In the genomic region with DNA sequence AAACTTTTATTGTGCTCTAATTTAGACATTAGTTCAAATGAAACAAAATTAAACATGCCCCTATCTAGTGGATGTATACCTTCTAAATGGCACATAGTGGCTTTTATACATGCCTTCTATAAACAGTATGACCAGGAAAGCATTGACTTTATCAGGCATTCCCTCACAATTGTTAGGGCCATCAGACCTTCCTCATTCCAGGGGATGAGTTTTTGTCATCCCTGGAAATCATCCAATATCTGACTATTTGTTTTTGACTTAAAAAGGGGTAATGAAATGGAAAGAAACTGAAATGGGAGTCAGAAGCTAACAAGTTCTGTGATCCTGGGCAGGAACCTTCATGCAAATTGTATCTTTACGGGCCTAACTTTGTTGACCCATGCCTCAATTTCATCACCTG, we compare ENCODE assay signal across 20 cellular contexts. TPM values are rescaled to one million over a fixed set of nuclear protein-coding genes. Genes with fewer than 3 reads are reported as not detected.
"Had no signal": no experiment of that assay in that cellular context is flagged by ENCODE, and none has a peak within 500 bp of the region (broad histone marks: within the 10 kb centered on the region; RNA-seq: fewer than 3 reads in every experiment).

No MANE protein-coding gene starts in this region.

- H3K4me3 ChIP-seq: colonic mucosa, heart right ventricle, psoas muscle, suprapubic skin, transverse colon, uterus had no signal

- H3K9me3 ChIP-seq: colonic mucosa, psoas muscle, suprapubic skin, transverse colon, uterus had no signal

- H3K36me3 ChIP-seq: brain microvascular endothelial cell, colonic mucosa, heart right ventricle, suprapubic skin, transverse colon, uterus had no signal

- H3K27me3 Mint-ChIP-seq: stimulated activated naive CD8-positive, alpha-beta T cell treated with anti-CD3 and anti-CD28 coated beads, Interleukin-15, Interleukin-2, amounts not matched to agents 100 ng/mL and 50 ng/mL, for 24 hours had no signal

- H3K27ac ChIP-seq: brain microvascular endothelial cell, colonic mucosa, heart right ventricle, psoas muscle, suprapubic skin, transverse colon, uterus had no signal

- H3K4me3 Mint-ChIP-seq: stimulated activated naive CD8-positive, alpha-beta T cell treated with anti-CD3 and anti-CD28 coated beads, Interleukin-15, Interleukin-2, amounts not matched to agents 100 ng/mL and 50 ng/mL, for 24 hours had no signal

- H3K27me3 ChIP-seq: brain microvascular endothelial cell, colonic mucosa, suprapubic skin, transverse colon, uterus had no signal

- H3K4me1 ChIP-seq: colonic mucosa, heart right ventricle, psoas muscle, transverse colon, uterus had no signal

- DNase-seq: activated CD4-positive, alpha-beta T cell treated with anti-CD3 and anti-CD28 coated beads for 48 hours; activated CD4-positive, CD25-positive, alpha-beta regulatory T cell; activated CD8-positive, alpha-beta memory T cell treated with anti-CD3 and anti-CD28 coated beads for 24 hours; activated CD8-positive, alpha-beta memory T cell treated with anti-CD3 and anti-CD28 coated beads, Interleukin-2, amount 50 U/mL, for 48 hours; activated naive CD4-positive, alpha-beta T cell treated with Interleukin-2 at 50 U/mL for 16 hours; aorta; brain microvascular endothelial cell; central memory CD4-positive, alpha-beta T cell; colonic mucosa; heart right ventricle; left ventricle myocardium superior; psoas muscle; right cardiac atrium; stimulated activated CD4-positive, alpha-beta T cell treated with anti-CD3 and anti-CD28 coated beads, Interleukin-2, amount 100 ng/mL, for 24 hours; T-helper 9 cell; transverse colon; uterus had no signal

- ATAC-seq: heart right ventricle, left ventricle myocardium superior, psoas muscle, right cardiac atrium had no signal

RNA-seq across cellular contexts. Expression of a gene that starts 58.0 kb away (rescaled TPM):
- total RNA-seq: osteocyte had no signal
